In the genomic region with DNA sequence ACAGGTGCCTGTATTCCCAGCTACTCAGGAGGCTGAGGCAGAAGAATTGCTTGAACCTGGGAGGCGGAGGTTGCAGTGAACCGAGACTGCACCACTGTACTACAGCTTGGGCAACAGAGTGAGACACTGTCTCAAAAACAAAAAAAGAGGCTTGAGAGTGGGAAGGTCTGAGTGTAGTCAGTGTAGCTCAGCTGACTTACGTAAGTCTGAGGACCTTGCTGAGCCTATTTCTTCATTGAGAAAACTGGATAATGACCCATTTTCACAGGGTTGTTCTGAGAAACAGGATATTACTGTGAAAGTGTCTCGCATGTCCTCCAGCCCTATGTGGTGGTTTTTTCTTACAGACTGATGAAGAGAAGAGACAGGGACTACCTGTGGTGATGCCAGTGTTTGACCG, we compare ENCODE assay signal across 19 cellular contexts.
DNase-seq lines count a peak whose midpoint lies in the region; FAIRE-seq and TF ChIP-seq lines count a peak whose summit lies in the region.
"Had no signal": no experiment of that assay in that cellular context is flagged by ENCODE, and none has a peak within 500 bp of the region (broad histone marks: within the 10 kb centered on the region; RNA-seq: fewer than 3 reads in every experiment).

No MANE protein-coding gene starts in this region.

- H3K9me3 Mint-ChIP-seq in mesothelial cell of epicardium (peaks cover 5% of the 10 kb centered on the region), type B pancreatic cell (no peaks in the 10 kb centered on the region)
- H3K9me3 Mint-ChIP-seq: CD4-positive, CD25-positive, alpha-beta regulatory T cell had no signal

- no peak overlapping the region for H3K4me3 ChIP-seq in AG10803 (ENCODE audit: low read length)
- H3K4me3 ChIP-seq: MG63, Peyer's patch had no signal

- TF ChIP-seq CTCF in AG10803 (conservative IDR thresholded peaks at IDR 0.05; ENCODE audit: low read length) = no peak
- no peak for TF ChIP-seq CTCF in VCaP (conservative IDR thresholded peaks at IDR 0.05)
- TF ChIP-seq CTCF in mesothelial cell of epicardium (IDR thresholded peaks at IDR 0.05; ENCODE audit: unreplicated experiment) = no peak
- no peak for TF ChIP-seq CTCF in type B pancreatic cell (conservative IDR thresholded peaks at IDR 0.05)

- DNase-seq in AG10803 (ENCODE audit: low read depth) (peak; percentile 37), mesothelial cell of epicardium (ENCODE audit: low spot score in 2 of 2, unreplicated experiment in 2 of 2) (no peak), type B pancreatic cell (ENCODE audit: extremely low spot score, unreplicated experiment) (no peak), RPMI8226 (no peak), GM19239 (ENCODE audit: insufficient read length, low spot score) (no peak), NCI-H128 (lab: John Stamatoyannopoulos, UW; ENCODE audit: unreplicated experiment) (no peak)
- DNase-seq: CD4-positive, CD25-positive, alpha-beta regulatory T cell; DMS53; H7; MG63; NCI-H1092; NCI-H1694; NCI-H2107; NCI-H2227 treated with DMSO at 0.1 percent for 48 hours; NCI-H524; Peyer's patch; Right ventricle myocardium superior had no signal

- no peak for FAIRE-seq in GM19239 (lab: Jason Lieb, UNC)

- peaks cover 15% of the 10 kb centered on the region for H3K36me3 Mint-ChIP-seq in mesothelial cell of epicardium
- H3K36me3 Mint-ChIP-seq in type B pancreatic cell = peaks cover 25% of the 10 kb centered on the region

- peak overlapping the region; percentile 38 for H3K27ac ChIP-seq in VCaP
- H3K27ac ChIP-seq: Peyer's patch had no signal

- H3K27me3 Mint-ChIP-seq in mesothelial cell of epicardium (ENCODE audit: low read depth) (no peaks in the 10 kb centered on the region), type B pancreatic cell (no peaks in the 10 kb centered on the region)
- H3K27me3 Mint-ChIP-seq: B cell had no signal

- H3K4me1 Mint-ChIP-seq in mesothelial cell of epicardium (peaks cover 31% of the 10 kb centered on the region), type B pancreatic cell (ENCODE audit: unreplicated experiment) (no peaks in the 10 kb centered on the region)
- H3K4me1 Mint-ChIP-seq: B cell had no signal

- H3K4me3 Mint-ChIP-seq in mesothelial cell of epicardium (no peak overlapping the region), type B pancreatic cell (no peak overlapping the region)
- H3K4me3 Mint-ChIP-seq: B cell; CD4-positive, CD25-positive, alpha-beta regulatory T cell had no signal

- peak overlapping the region; percentile 67 for H3K27ac Mint-ChIP-seq in mesothelial cell of epicardium
- peak overlapping the region; percentile 91 for H3K27ac Mint-ChIP-seq in type B pancreatic cell
- H3K27ac Mint-ChIP-seq: B cell had no signal
